ENCODE assay signal across 1 cellular context in the genomic region with DNA sequence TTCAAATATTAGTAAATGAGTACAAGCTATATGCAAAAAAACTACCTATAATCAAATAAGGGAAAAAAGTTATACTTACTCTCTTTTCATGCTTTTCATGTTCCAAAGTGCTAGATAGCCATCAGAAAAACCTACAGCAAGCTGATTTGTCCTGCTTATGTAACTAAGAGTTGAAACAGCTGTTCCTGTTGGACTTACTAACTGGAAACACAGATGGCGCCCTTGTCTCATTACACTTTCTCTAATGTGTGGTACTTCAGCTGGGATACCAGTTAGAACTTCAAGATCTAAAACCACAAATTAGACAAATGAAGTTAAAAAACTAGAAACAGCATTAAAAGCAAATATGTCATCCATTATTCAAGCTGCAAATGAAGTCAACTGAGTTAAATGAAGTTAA.
TF ChIP-seq lines count a peak whose summit lies in the region.

No MANE protein-coding gene starts in this region.

TF ChIP-seq in WTC11, 78 proteins besides CTCF, POLR2A, EP300 and RAD21 (continued from another document):
- TF ChIP-seq, protein P1, sequence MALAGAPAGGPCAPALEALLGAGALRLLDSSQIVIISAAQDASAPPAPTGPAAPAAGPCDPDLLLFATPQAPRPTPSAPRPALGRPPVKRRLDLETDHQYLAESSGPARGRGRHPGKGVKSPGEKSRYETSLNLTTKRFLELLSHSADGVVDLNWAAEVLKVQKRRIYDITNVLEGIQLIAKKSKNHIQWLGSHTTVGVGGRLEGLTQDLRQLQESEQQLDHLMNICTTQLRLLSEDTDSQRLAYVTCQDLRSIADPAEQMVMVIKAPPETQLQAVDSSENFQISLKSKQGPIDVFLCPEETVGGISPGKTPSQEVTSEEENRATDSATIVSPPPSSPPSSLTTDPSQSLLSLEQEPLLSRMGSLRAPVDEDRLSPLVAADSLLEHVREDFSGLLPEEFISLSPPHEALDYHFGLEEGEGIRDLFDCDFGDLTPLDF (CRISPR knock-in tag; IDR thresholded peaks at IDR 0.05) = no peak
